1 cellular context compared by ENCODE assay signal in the genomic region with DNA sequence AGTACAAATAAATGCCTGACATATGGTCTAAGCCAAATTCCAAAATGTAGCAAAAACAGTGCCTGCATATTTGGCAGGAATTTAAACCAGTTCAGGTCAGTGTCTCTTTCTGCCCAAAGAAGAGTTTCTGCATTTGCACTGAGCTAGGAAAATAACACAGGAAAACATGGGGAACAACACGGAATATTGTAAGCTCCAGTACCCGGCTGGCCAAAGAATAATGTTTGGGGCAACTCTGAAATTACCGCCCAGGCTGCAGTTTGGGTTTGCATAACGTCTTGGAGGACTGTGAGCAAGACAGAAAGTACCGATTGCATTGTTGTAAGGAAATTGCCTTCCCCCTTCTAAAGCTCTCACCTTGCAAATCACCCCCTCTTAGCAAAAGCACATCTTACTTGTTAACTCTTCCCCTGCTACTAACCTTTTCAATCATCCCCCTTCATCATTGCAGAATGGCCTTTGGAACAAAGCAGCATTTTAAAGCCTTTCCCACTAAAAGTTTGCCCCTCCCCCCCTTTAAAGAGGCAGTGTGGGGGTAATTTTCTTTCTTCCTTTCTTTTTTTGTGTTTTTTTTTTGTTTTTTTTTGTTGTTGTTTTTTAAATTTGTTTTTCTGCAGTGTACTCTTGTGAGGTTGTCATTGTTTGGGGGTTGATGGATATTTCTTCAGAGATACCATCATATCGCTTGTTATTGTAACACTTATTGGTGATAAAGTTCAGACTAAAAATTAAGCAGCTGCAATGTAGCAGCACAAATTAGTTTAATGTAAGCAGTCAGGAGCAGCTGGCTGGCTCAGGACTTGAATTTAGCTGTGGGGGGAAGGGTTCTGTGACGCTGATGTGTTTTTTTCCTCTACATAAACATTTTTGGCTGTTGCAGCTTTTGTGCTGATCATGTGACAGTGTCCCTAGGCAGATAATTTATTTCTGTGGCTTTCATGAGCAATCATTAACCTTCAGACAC.
TF ChIP-seq lines count a peak whose summit lies in the region.

No MANE protein-coding gene starts in this region.

TF ChIP-seq in IMR-90, 13 proteins besides CTCF, POLR2A, EP300 and RAD21 (continued from another document):
- TF ChIP-seq, protein P1, sequence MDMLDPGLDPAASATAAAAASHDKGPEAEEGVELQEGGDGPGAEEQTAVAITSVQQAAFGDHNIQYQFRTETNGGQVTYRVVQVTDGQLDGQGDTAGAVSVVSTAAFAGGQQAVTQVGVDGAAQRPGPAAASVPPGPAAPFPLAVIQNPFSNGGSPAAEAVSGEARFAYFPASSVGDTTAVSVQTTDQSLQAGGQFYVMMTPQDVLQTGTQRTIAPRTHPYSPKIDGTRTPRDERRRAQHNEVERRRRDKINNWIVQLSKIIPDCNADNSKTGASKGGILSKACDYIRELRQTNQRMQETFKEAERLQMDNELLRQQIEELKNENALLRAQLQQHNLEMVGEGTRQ (IDR thresholded peaks at IDR 0.05; ENCODE audit: low read depth, low read length), result peak; percentile 28; the same call in 1 of the 2 replicates
- TF ChIP-seq MXI1 (IDR thresholded peaks at IDR 0.05; ENCODE audit: borderline replicate concordance, low read depth, low read length), result no peak
